ENCODE assay signal across 11 cellular contexts in the genomic region with DNA sequence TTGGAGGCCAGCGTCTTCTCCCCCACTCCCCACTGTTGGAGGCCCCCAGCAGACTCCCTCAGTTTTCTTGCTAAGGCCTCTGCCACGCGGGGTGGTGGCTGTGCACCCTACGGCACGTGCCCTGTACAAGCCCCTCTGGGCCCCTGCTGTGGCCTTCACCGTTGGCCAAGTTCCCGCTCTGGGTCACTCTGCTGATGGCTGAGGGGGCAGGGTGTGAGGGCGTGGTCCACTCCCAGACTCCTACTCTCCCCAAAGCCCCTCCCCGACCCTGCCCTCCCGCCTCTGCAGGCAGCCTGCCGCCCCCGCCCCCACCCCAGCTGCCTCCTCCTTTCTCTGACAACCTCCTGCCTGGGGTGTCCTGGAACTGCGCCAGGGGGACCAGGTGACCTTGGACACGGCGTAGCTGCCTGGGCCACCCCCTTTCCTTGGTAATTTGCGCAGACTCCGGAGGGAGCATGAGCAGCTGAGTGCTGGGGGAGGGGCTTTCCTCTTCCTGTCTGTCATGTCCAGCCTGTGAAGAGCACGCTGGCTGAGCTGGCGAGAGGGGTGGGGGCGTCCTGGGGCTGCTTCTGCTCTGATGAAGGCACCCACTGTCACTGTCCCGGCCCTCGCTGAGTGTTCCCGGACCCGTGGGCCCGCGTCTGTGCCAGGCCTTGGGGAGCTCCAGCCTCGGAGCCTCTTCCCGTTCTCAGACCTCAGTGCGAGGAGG.
DNase-seq lines count a peak whose midpoint lies in the region; ATAC-seq and TF ChIP-seq lines count a peak whose summit lies in the region.
"Had no signal": no experiment of that assay in that cellular context is flagged by ENCODE, and none has a peak within 500 bp of the region (broad histone marks: within the 10 kb centered on the region; RNA-seq: fewer than 3 reads in every experiment).

No MANE protein-coding gene starts in this region.

- H3K27me3 ChIP-seq in WERI-Rb-1 (ENCODE audit: insufficient read depth, low read depth, severe bottlenecking): no peaks in the 10 kb centered on the region

- DNase-seq in Right ventricle myocardium superior (no peak), cardiac septum (ENCODE audit: low spot score) (no peak), WERI-Rb-1 (peak; percentile 99), left kidney (ENCODE audit: low read depth, low spot score) (peak; percentile 88), GM20000 (ENCODE audit: low spot score) (no peak), GM03348 (ENCODE audit: low spot score) (no peak)
- DNase-seq: activated T-cell treated with anti-CD3 and anti-CD28 coated beads, Interleukin-2, amount 50 U/mL, for 24 hours; stimulated activated CD4-positive, alpha-beta T cell treated with anti-CD3 and anti-CD28 coated beads, Interleukin-12 subunit alpha, Interleukin-12 subunit beta, amount 100 ng/mL, for 4 hours; stimulated activated naive B cell treated with anti-CD40 and anti-IgM and Interleukin-4, amounts not matched to agents 10 μg/mL and 1 μg/mL and 100 μg/mL, for 72 hours had no signal

- TF ChIP-seq CTCF in WERI-Rb-1 (IDR thresholded peaks at IDR 0.05; ENCODE audit: low read depth, low read length) (no peak), GM20000 (IDR thresholded peaks at IDR 0.05; ENCODE audit: extremely low read depth, missing control alignments) (no peak)

- peak; percentile 25 for ATAC-seq in Right ventricle myocardium superior (ENCODE audit: poor library complexity)
- ATAC-seq in GM19035 (IDR thresholded peaks at IDR 0.05; ENCODE audit: unreplicated experiment): no peak
- ATAC-seq: stimulated activated naive B cell treated with anti-CD40 and anti-IgM and Interleukin-4, amounts not matched to agents 10 μg/mL and 1 μg/mL and 100 μg/mL, for 72 hours had no signal

- 40% methylated on average over 29 of the region's 29 CpGs for WGBS in urinary bladder

- H3K4me3 ChIP-seq in WERI-Rb-1 (ENCODE audit: low read depth, low read length): peak overlapping the region; percentile 47
- H3K4me3 ChIP-seq in urinary bladder (ENCODE audit: low read depth, low read length): peak overlapping the region; percentile 29

- intact Hi-C loops in Right ventricle myocardium superior (cut with DNase I): no loop called here
- intact Hi-C loops in cardiac septum (cut with DNase I): loop anchor here (5.0 kb wide), 1 partner anchor 86 kb away; a partner anchor contains a TSS

- H3K27ac ChIP-seq in WERI-Rb-1: peak overlapping the region; percentile 96
- no peak overlapping the region for H3K27ac ChIP-seq in urinary bladder (ENCODE audit: low read depth)

- H3K4me1 ChIP-seq in urinary bladder (ENCODE audit: insufficient read depth): no peaks in the 10 kb centered on the region

- peaks cover 4% of the 10 kb centered on the region for H3K9me3 ChIP-seq in WERI-Rb-1 (ENCODE audit: severe bottlenecking)

- H3K36me3 ChIP-seq in WERI-Rb-1 (no peaks in the 10 kb centered on the region; the same call in 1 of the 2 replicates), urinary bladder (ENCODE audit: insufficient read depth) (no peaks in the 10 kb centered on the region)

Comparison
In these comparisons a context has a peak if more than half of its experiments do, and no peak if none do; other contexts are left out.
1. DNase-seq: peak in WERI-Rb-1 (single experiment) and left kidney (single experiment); none in Right ventricle myocardium superior (single experiment), cardiac septum (single experiment), GM20000 (single experiment) and GM03348 (single experiment).